Comparison of ENCODE assay signal across 20 cellular contexts in the genomic region with DNA sequence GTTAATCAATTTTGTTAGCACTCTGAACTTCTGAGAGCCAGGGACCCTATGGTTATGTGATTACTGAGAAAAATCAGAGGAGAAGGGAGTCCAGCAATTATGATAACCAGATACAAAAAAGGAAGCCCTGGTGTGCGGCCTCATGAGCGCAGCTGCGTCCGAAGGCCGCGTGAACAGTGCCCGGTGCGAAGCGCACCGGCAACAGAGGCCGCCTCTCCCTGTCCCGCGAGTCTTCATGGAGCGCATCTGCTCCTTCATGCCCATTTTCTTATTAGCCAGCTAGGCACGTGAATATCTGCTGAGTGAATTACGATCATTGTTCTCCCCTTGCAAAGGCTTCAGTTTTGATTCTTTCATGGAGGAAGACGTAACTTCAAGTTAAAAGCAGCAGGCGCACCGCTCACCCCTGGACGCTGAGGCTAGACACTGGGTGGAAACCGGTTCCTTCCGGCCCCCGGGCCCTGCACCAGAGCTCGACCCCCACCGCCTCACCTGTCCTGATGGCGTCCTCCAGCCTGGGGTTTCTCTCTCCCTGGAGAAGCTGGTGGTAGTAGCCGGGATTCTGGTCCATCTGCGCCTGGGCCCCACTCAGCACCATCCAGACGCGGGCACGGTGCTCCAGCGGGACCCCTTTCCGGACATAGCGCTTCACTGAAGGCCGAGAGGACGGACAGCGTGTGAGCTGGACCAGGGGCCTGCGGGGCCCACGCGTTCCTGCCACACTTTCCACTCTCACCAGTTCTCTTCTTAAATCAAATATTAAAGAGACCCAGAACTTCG. TPM values are rescaled to one million over a fixed set of nuclear protein-coding genes. Genes with fewer than 3 reads are reported as not detected.
"Had no signal": no experiment of that assay in that cellular context is flagged by ENCODE, and none has a peak within 500 bp of the region (broad histone marks: within the 10 kb centered on the region; RNA-seq: fewer than 3 reads in every experiment).

No MANE protein-coding gene starts in this region.

- H3K9me3 ChIP-seq: gastrocnemius medialis, heart right ventricle, psoas muscle, right lobe of liver, suprapubic skin, thyroid gland, vagina had no signal

- H3K79me2 ChIP-seq: parathyroid adenoma had no signal

- H3K4me3 Mint-ChIP-seq: memory B cell; natural killer cell treated with Interleukin-12 subunit alpha and Interleukin-12 subunit beta and Interleukin-15 and Interleukin-18, amount 100 ng/mL, for 72 hours; type B pancreatic cell had no signal

- H3K4me1 Mint-ChIP-seq: memory B cell had no signal

- DNase-seq: cortex of kidney; effector CD8-positive, alpha-beta T cell; heart right ventricle; hypothalamus; midbrain; retina; stimulated activated CD4-positive, alpha-beta T cell treated with anti-CD3 and anti-CD28 coated beads, Interleukin-2, amount 100 ng/mL, for 48 hours; stimulated activated naive CD8-positive, alpha-beta T cell treated with anti-CD3 and anti-CD28 coated beads, Interleukin-15, Interleukin-2, amounts not matched to agents 100 U/mL and 50 U/mL, for 24 hours; thyroid gland had no signal

- H3K27me3 Mint-ChIP-seq: type B pancreatic cell had no signal

- H3K36me3 Mint-ChIP-seq: memory B cell; natural killer cell treated with Interleukin-12 subunit alpha and Interleukin-12 subunit beta and Interleukin-15 and Interleukin-18, amount 100 ng/mL, for 72 hours had no signal

- ATAC-seq: gastrocnemius medialis; heart right ventricle; left lobe of liver; natural killer cell treated with Interleukin-12 subunit alpha and Interleukin-12 subunit beta and Interleukin-15 and Interleukin-18, amount 100 ng/mL, for 72 hours; psoas muscle; right lobe of liver; stimulated activated naive CD8-positive, alpha-beta T cell treated with anti-CD3 and anti-CD28 coated beads, Interleukin-15, Interleukin-2, amounts not matched to agents 100 U/mL and 50 U/mL, for 24 hours had no signal

- H3K9me3 Mint-ChIP-seq: memory B cell; natural killer cell treated with Interleukin-12 subunit alpha and Interleukin-12 subunit beta and Interleukin-15 and Interleukin-18, amount 100 ng/mL, for 72 hours; type B pancreatic cell had no signal

- H3K36me3 ChIP-seq: heart right ventricle, thyroid gland had no signal

- H3K27ac Mint-ChIP-seq: memory B cell; natural killer cell treated with Interleukin-12 subunit alpha and Interleukin-12 subunit beta and Interleukin-15 and Interleukin-18, amount 100 ng/mL, for 72 hours; type B pancreatic cell had no signal

- H3K27ac ChIP-seq: dorsolateral prefrontal cortex, gastrocnemius medialis, heart right ventricle, parathyroid adenoma, psoas muscle, right lobe of liver, suprapubic skin, thyroid gland, vagina had no signal

- H3K4me1 ChIP-seq: heart right ventricle, parathyroid adenoma, psoas muscle, right lobe of liver, thyroid gland, vagina had no signal

- H2AFZ ChIP-seq: parathyroid adenoma had no signal

- H3K9ac ChIP-seq: parathyroid adenoma had no signal

- H3K27me3 ChIP-seq: gastrocnemius medialis, right lobe of liver, suprapubic skin, thyroid gland, vagina had no signal

- H3K4me3 ChIP-seq: dorsolateral prefrontal cortex, gastrocnemius medialis, heart right ventricle, psoas muscle, right lobe of liver, suprapubic skin, thyroid gland, vagina had no signal

RNA-seq across cellular contexts. Expression of gene GRTP1, which starts 8.9 kb away (rescaled TPM):
- total RNA-seq: natural killer cell treated with Interleukin-12 subunit alpha and Interleukin-12 subunit beta and Interleukin-15 and Interleukin-18, amount 100 ng/mL, for 72 hours had no signal
